Comparison of ENCODE assay signal across 8 cellular contexts in the genomic region with DNA sequence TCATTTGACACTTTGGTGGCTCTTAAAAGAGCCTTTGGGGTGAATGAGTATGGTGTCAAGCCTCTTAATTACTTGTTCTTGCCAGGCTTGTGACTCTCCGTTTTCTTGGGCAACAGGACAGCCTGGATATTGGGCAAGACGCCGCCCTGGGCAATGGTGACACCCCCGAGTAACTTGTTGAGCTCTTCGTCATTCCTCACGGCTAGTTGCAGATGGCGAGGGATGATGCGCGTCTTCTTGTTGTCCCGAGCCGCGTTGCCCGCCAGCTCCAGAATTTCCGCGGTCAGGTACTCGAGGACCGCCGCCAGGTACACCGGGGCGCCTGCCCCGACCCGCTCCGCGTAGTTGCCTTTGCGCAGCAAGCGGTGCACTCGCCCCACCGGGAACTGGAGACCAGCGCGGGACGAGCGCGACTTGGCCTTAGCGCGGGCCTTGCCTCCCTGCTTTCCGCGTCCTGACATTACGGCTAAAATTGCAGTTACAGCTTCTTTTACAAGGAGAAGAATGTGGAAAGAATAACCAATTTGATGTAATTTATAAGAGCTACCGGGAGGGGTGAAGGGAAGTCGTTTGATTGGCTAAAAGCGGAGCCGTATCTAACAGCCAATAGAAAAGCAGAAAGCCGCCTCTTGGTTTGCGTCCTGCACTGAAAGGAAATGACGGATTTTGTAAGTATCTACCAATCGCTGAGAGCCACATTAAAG.
A peak's percentile ranks its signal among the peaks of the same experiment; 100 is the strongest.
DNase-seq lines count a peak whose midpoint lies in the region; ATAC-seq and FAIRE-seq lines count a peak whose summit lies in the region.

No MANE protein-coding gene starts in this region.

- FAIRE-seq in GM18507 (lab: Jason Lieb, UNC) = peak; percentile 86

- DNase-seq in GM18507 (ENCODE audit: extremely low spot score, insufficient read length, low read depth) = peak; percentile 62
- DNase-seq in NCI-H1930 (lab: John Stamatoyannopoulos, UW) = peak; percentile 93 to 94
- DNase-seq in T-helper 9 cell = peak; percentile 47
- DNase-seq in astrocyte of the hippocampus (ENCODE audit: low read depth, low spot score) = peak; percentile 97
- peak in 50 of 51 donors; percentile 15 to 95 (median 78) for DNase-seq in hypothalamus (lab: John Stamatoyannopoulos, UW)
- DNase-seq in retina = peak; percentile 93
- no peak for DNase-seq in 8988T

- ATAC-seq in HG02970 (IDR thresholded peaks at IDR 0.05; ENCODE audit: low FRiP score, unreplicated experiment) = peak; percentile 38
